In the genomic region with DNA sequence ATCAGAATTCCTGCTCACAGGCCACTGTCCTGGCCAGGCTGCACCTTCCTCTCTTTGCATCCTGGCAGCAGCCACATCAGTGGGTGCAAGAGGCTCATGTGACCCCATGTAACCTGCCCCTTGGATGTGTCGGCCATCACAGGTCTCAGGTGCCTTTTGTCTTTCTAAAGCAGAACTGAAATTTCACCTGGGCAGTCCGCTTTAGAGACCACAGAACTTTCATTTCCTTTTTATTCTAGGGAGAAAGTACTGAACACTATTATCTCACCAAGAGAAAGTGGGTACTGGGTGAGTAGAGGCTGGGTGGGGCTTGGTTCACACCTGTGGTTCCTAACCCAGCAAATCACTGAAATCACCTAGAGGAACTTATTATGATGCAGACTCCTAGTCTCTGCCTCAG, we compare ENCODE assay signal across 14 cellular contexts. TPM values are rescaled to one million over a fixed set of nuclear protein-coding genes. Genes with fewer than 3 reads are reported as not detected.
DNase-seq lines count a peak whose midpoint lies in the region; ATAC-seq, FAIRE-seq and TF ChIP-seq lines count a peak whose summit lies in the region.
"Had no signal": no experiment of that assay in that cellular context is flagged by ENCODE, and none has a peak within 500 bp of the region (broad histone marks: within the 10 kb centered on the region; RNA-seq: fewer than 3 reads in every experiment).

No MANE protein-coding gene starts in this region.

- H3K9me3 Mint-ChIP-seq in activated CD4-positive, alpha-beta T cell treated with anti-CD3 and anti-CD28 coated beads for 36 hours (ENCODE audit: low read depth) = no peaks in the 10 kb centered on the region

- H2AFZ ChIP-seq in OCI-LY3 (ENCODE audit: low read depth, low read length) = no peak overlapping the region

- H3K9me3 ChIP-seq in OCI-LY3 (ENCODE audit: insufficient read depth, low read length) = peaks cover 4% of the 10 kb centered on the region; the same call in 1 of the 2 replicates
- H3K9me3 ChIP-seq: BLaER1 had no signal

- no peaks in the 10 kb centered on the region for H3K27me3 Mint-ChIP-seq in activated CD4-positive, alpha-beta T cell treated with anti-CD3 and anti-CD28 coated beads for 36 hours

- H3K9ac ChIP-seq in OCI-LY3 (ENCODE audit: low read length) = peak overlapping the region; percentile 51; the same call in 1 of the 2 replicates
- H3K9ac ChIP-seq: BLaER1 had no signal

- CTCF ChIA-PET in activated CD4-positive, alpha-beta T cell treated with anti-CD3 and anti-CD28 coated beads for 36 hours (lab: Charles Lee) = no interaction called here

- peak overlapping the region; percentile 83 for H3K27ac ChIP-seq in OCI-LY3 (ENCODE audit: low read length)
- H3K27ac ChIP-seq: BLaER1, coronary artery had no signal

- peak overlapping the region; percentile 47 for H3K4me3 ChIP-seq in OCI-LY3 (ENCODE audit: low read length)
- H3K4me3 ChIP-seq: BLaER1, coronary artery had no signal

- no peaks in the 10 kb centered on the region for H4K20me1 ChIP-seq in OCI-LY3 (ENCODE audit: insufficient read depth, low read length)
- H4K20me1 ChIP-seq: BLaER1 had no signal

- intact Hi-C loops in Right ventricle myocardium superior (cut with DNase I) = no loop called here
- intact Hi-C loops in activated CD4-positive, alpha-beta T cell treated with anti-CD3 and anti-CD28 coated beads for 36 hours (cut with DNase I, micrococcal nuclease) = no loop called here

- no peaks in the 10 kb centered on the region for H3K27me3 ChIP-seq in OCI-LY3 (ENCODE audit: low read depth, low read length)
- H3K27me3 ChIP-seq: BLaER1 had no signal

- no peaks in the 10 kb centered on the region for H3K79me2 ChIP-seq in OCI-LY3 (ENCODE audit: low read length)

- no peak for TF ChIP-seq POLR2A in GM12891 (IDR thresholded peaks at IDR 0.05; ENCODE audit: low read depth, low read length)

- no peak overlapping the region for H3K4me3 Mint-ChIP-seq in activated CD4-positive, alpha-beta T cell treated with anti-CD3 and anti-CD28 coated beads for 36 hours

- DNase-seq in GM12891 (ENCODE audit: insufficient read length, low spot score) (peak; percentile 54), NCI-H1105 (lab: John Stamatoyannopoulos, UW) (no peak), Right ventricle myocardium superior (no peak), RCC 7860 (ENCODE audit: low spot score) (no peak)
- no peak for DNase-seq in activated CD4-positive, alpha-beta T cell treated with anti-CD3 and anti-CD28 coated beads for 36 hours
- DNase-seq: activated CD8-positive, alpha-beta memory T cell treated with anti-CD3 and anti-CD28 coated beads, Interleukin-2, amount 50 U/mL, for 48 hours; HCEC 1CT; NCI-H1694; nucleus accumbens had no signal

- ATAC-seq in GM19397 (IDR thresholded peaks at IDR 0.05; ENCODE audit: unreplicated experiment) (peak; percentile 97), HG02970 (IDR thresholded peaks at IDR 0.05; ENCODE audit: low FRiP score, unreplicated experiment) (peak; percentile 91), Right ventricle myocardium superior (ENCODE audit: poor library complexity) (no peak)
- ATAC-seq in activated CD4-positive, alpha-beta T cell treated with anti-CD3 and anti-CD28 coated beads for 36 hours = no peak

- H3K4me2 ChIP-seq in OCI-LY3 (ENCODE audit: low read length) = peak overlapping the region; percentile 85
- H3K4me2 ChIP-seq: BLaER1 had no signal

- no peaks in the 10 kb centered on the region for H3K36me3 ChIP-seq in OCI-LY3 (replicated peaks; ENCODE audit: low read depth, low read length)
- H3K36me3 ChIP-seq: BLaER1 had no signal

- no peak for TF ChIP-seq CTCF in OCI-LY3 (IDR thresholded peaks at IDR 0.05; ENCODE audit: low read depth, low read length)

- H3K4me1 ChIP-seq in OCI-LY3 (ENCODE audit: low read length) = peaks cover 32% of the 10 kb centered on the region
- H3K4me1 ChIP-seq: BLaER1 had no signal

- peak; percentile 93 for FAIRE-seq in GM12891 (lab: Jason Lieb, UNC)
- no peak for FAIRE-seq in RCC 7860 (lab: Jason Lieb, UNC)

- POLR2A ChIA-PET in activated CD4-positive, alpha-beta T cell treated with anti-CD3 and anti-CD28 coated beads for 36 hours (lab: Charles Lee) = no interaction called here

- peaks cover 6% of the 10 kb centered on the region for H3K4me1 Mint-ChIP-seq in activated CD4-positive, alpha-beta T cell treated with anti-CD3 and anti-CD28 coated beads for 36 hours

- H3K36me3 Mint-ChIP-seq in activated CD4-positive, alpha-beta T cell treated with anti-CD3 and anti-CD28 coated beads for 36 hours (ENCODE audit: low read depth) = no peaks in the 10 kb centered on the region

- H3K27ac Mint-ChIP-seq in activated CD4-positive, alpha-beta T cell treated with anti-CD3 and anti-CD28 coated beads for 36 hours = no peak overlapping the region

TF ChIP-seq in GM12891, 5 proteins besides CTCF, POLR2A, EP300 and RAD21:
- TF ChIP-seq SPI1 (IDR thresholded peaks at IDR 0.05; ENCODE audit: low read depth, low read length) (peak; percentile 100), POLR2AphosphoS5 (IDR thresholded peaks at IDR 0.05; ENCODE audit: low read depth, low read length) (no peak), POU2F2 (IDR thresholded peaks at IDR 0.05; ENCODE audit: low read depth, low read length) (0 out of 2 replicates have a peak, but pooled peaks have one; percentile 33)

RNA-seq across cellular contexts. Expression of gene NUP160, which starts 51.7 kb away (rescaled TPM):
- polyA plus RNA-seq in GM12891 (2012; ENCODE audit: low read depth, missing spikeins) = 23.5 TPM
- 14.5 TPM for total RNA-seq in Right ventricle myocardium superior
- 10 to 100 TPM; 67.1 to 84.5 TPM for total RNA-seq in activated CD4-positive, alpha-beta T cell treated with anti-CD3 and anti-CD28 coated beads for 36 hours

Comparison
In these comparisons a context has a peak if more than half of its experiments do, and no peak if none do; other contexts are left out.
1. ATAC-seq: peak in GM19397 (single experiment) and HG02970 (single experiment); none in Right ventricle myocardium superior (single experiment) and activated CD4-positive, alpha-beta T cell treated with anti-CD3 and anti-CD28 coated beads for 36 hours (single experiment).